ENCODE assay signal across 14 cellular contexts in genomic region chr15:56174649-56175048, GRCh38.
"Had no signal": no experiment of that assay in that cellular context is flagged by ENCODE, and none has a peak within 500 bp of the region (broad histone marks: within the 10 kb centered on the region; RNA-seq: fewer than 3 reads in every experiment).

No MANE protein-coding gene starts in this region.

- H3K27ac Mint-ChIP-seq: activated naive CD4-positive, alpha-beta T cell treated with anti-CD3 and anti-CD28 coated beads for 36 hours; mesothelial cell of epicardium had no signal

- DNase-seq: activated CD4-positive, CD25-positive, alpha-beta regulatory T cell treated with anti-CD3 and anti-CD28 coated beads, Interleukin-2, amount 50 U/mL, for 72 hours; activated naive CD4-positive, alpha-beta T cell treated with anti-CD3 and anti-CD28 coated beads for 36 hours; foreskin fibroblast; head of caudate nucleus; lower lobe of right lung; SJCRH30; T-helper 9 cell; tibial artery; uterus had no signal

- H3K4me3 ChIP-seq: cardiac muscle cell, lower lobe of right lung, SJCRH30, tibial artery, uterus had no signal

- FAIRE-seq: colon had no signal

- H3K9me3 ChIP-seq: lower lobe of right lung, tibial artery, uterus had no signal

- H3K4me1 ChIP-seq: lower lobe of right lung, SJCRH30, tibial artery, uterus had no signal

- H3K4me3 Mint-ChIP-seq: activated naive CD4-positive, alpha-beta T cell treated with anti-CD3 and anti-CD28 coated beads for 36 hours; mesothelial cell of epicardium; neural crest cell had no signal

- ATAC-seq: lower lobe of right lung, sciatic nerve had no signal

- H3K27me3 ChIP-seq: cardiac muscle cell, SJCRH30, tibial artery, uterus had no signal

- H3K27ac ChIP-seq: cardiac muscle cell, lower lobe of right lung, SJCRH30, tibial artery, uterus had no signal

- H3K36me3 ChIP-seq: uterus had no signal
